ENCODE assay signal across 8 cellular contexts in the genomic region with DNA sequence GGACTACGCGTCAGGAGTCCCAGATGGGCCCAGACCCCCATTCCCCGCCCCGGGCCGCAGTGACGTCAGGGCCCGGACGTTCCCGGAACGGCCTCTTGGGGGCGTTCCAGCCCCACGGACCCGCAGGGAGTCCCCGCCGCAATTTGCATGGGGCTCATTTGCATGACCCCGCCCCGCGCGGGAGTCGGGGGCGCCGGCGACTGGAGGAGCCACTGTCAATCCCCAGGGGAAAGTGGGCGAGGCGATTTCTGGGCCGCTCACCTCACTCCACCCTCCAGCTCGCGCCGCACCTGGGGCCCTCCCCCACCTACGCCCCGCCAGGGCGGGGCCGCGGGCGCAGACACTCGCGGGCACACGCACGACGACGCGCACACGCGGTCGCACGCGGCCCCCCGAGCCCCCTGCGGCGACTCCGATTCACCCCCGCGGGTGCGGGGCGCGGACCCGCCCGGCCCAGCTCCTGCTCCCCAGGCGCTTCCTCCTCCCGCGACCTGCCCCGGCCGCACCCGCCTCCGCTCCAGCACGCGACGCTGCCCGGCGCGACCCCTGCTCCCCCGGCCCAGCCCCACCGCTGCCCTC. TPM values are rescaled to one million over a fixed set of nuclear protein-coding genes. Genes with fewer than 3 reads are reported as not detected.
A peak's percentile ranks its signal among the peaks of the same experiment; 100 is the strongest.
DNase-seq lines count a peak whose midpoint lies in the region; ATAC-seq, FAIRE-seq and TF ChIP-seq lines count a peak whose summit lies in the region.

No MANE protein-coding gene starts in this region.

- FAIRE-seq in GM12892 (lab: Jason Lieb, UNC): peak; percentile 99

- peak; percentile 86 for ATAC-seq in HG02763 (IDR thresholded peaks at IDR 0.05; ENCODE audit: unreplicated experiment)

- TF ChIP-seq POLR2A in GM12892 (IDR thresholded peaks at IDR 0.05; ENCODE audit: low read depth, low read length): no peak

- H3K27me3 ChIP-seq in layer of hippocampus (ENCODE audit: control insufficient read depth, insufficient read depth, low read length): peaks cover 2% of the 10 kb centered on the region

- peak; percentile 98 for DNase-seq in GM12892 (ENCODE audit: insufficient read length)
- peak; percentile 52 to 87 for DNase-seq in NCI-H187 (lab: John Stamatoyannopoulos, UW)
- peak; percentile 73 for DNase-seq in activated CD4-positive, CD25-positive, alpha-beta regulatory T cell treated with anti-CD3 and anti-CD28 coated beads, Interleukin-2, amount 50 U/mL, for 16 hours (ENCODE audit: low read depth, low spot score)
- peak; percentile 29 for DNase-seq in cerebellar cortex (ENCODE audit: low spot score)
- DNase-seq in stimulated activated CD4-positive, alpha-beta T cell treated with anti-CD3 and anti-CD28 coated beads, Interleukin-2, amount 100 ng/mL, for 4 hours (ENCODE audit: low read depth): peak; percentile 95
- no peak for DNase-seq in DMS114 treated with DMSO at 0.1 percent for 48 hours (lab: John Stamatoyannopoulos, UW; ENCODE audit: unreplicated experiment)

- peak overlapping the region; percentile 35 for H3K27ac ChIP-seq in layer of hippocampus (ENCODE audit: low read depth, low read length)

RNA-seq across cellular contexts. Expression of a gene that starts 13.2 kb away (rescaled TPM):
- polyA plus RNA-seq in GM12892 (2012; ENCODE audit: missing spikeins): 15.1 TPM

RNA-seq across cellular contexts. Expression of a gene that starts 19.8 kb away (rescaled TPM):
- 54.6 TPM for polyA plus RNA-seq in GM12892 (2012; ENCODE audit: missing spikeins)

RNA-seq across cellular contexts. Expression of a gene that starts 33.2 kb away (rescaled TPM):
- not detected for polyA plus RNA-seq in GM12892 (2012; ENCODE audit: missing spikeins)

RNA-seq across cellular contexts. Expression of a gene that starts 41.0 kb away (rescaled TPM):
- polyA plus RNA-seq in GM12892 (2012; ENCODE audit: missing spikeins): 0.21 TPM

RNA-seq across cellular contexts. Expression of a gene that starts 51.2 kb away (rescaled TPM):
- polyA plus RNA-seq in GM12892 (2012; ENCODE audit: missing spikeins): not detected
